In genomic region chr16:57300387-57301125, GRCh38 we compare ENCODE assay signal across 8 cellular contexts. TPM values are rescaled to one million over a fixed set of nuclear protein-coding genes. Genes with fewer than 3 reads are reported as not detected.
DNase-seq lines count a peak whose midpoint lies in the region; ATAC-seq, FAIRE-seq and TF ChIP-seq lines count a peak whose summit lies in the region.

No MANE protein-coding gene starts in this region.

- H3K27me3 ChIP-seq in left ventricle myocardium inferior (ENCODE audit: low read depth) (no peaks in the 10 kb centered on the region), upper lobe of left lung (no peaks in the 10 kb centered on the region)

- H3K4me1 Mint-ChIP-seq in T-cell, result peaks cover 13 to 25% (median 23%) of the 10 kb centered on the region in 3 donors

- H3K27me3 Mint-ChIP-seq in T-cell, result no peaks in the 10 kb centered on the region

- peak in 1 of 4 donors; percentile 16 for TF ChIP-seq EP300 in upper lobe of left lung (IDR thresholded peaks at IDR 0.05)

- CTCF ChIA-PET in T-cell (lab: Charles Lee), result interaction anchor here (0.6 to 4.6 kb wide), 10 partner anchors 49 to 425 kb away, joined by 3 to 37 read pairs (median 4); partner anchors contain the start of genes POLR2C (in 1 of the 2), PSME3IP1 (in 1 of the 2) and RSPRY1 (in 1 of the 2)

- TF ChIP-seq CTCF in left ventricle myocardium inferior (IDR thresholded peaks at IDR 0.05; ENCODE audit: borderline replicate concordance) (peak; percentile 98), upper lobe of left lung (IDR thresholded peaks at IDR 0.05) (peak; percentile 90 to 100 (median 99))

- DNase-seq in GM12892 (ENCODE audit: insufficient read length) (peak; percentile 77), NCI-H146 treated with DMSO at 0.1 percent for 48 hours (lab: John Stamatoyannopoulos, UW; ENCODE audit: unreplicated experiment) (peak; percentile 83), T-cell (peak; percentile 95 to 100 (median 99)), left ventricle myocardium inferior (peak; percentile 98), posterior cingulate gyrus (peak; percentile 97 to 100 (median 99)), upper lobe of left lung (peak; percentile 95 to 100)

- 5 to 6% methylated on average over 19 to 36 of the region's 36 CpGs for WGBS in upper lobe of left lung, 2 donors

- ATAC-seq in HG02885 (IDR thresholded peaks at IDR 0.05; ENCODE audit: poor library complexity, unreplicated experiment) (peak; percentile 88), T-cell (replicated peaks in 1 of 4) (peak; percentile 86 to 97 (median 94)), upper lobe of left lung (ENCODE audit: low FRiP score in 2 of 2) (peak; percentile 97 to 98)

- no peaks in the 10 kb centered on the region for H3K36me3 Mint-ChIP-seq in T-cell

- H3K9me3 ChIP-seq in left ventricle myocardium inferior (replicated peaks) (no peaks in the 10 kb centered on the region), upper lobe of left lung (no peaks in the 10 kb centered on the region)

- H3K27ac Mint-ChIP-seq in T-cell, result no peak overlapping the region

- no peak for TF ChIP-seq POLR2A in GM12892 (IDR thresholded peaks at IDR 0.05; ENCODE audit: low read depth, low read length)
- TF ChIP-seq POLR2A in upper lobe of left lung (IDR thresholded peaks at IDR 0.05), result peak in 2 of 4 donors; percentile 31 to 40

- H3K36me3 ChIP-seq in left ventricle myocardium inferior (no peaks in the 10 kb centered on the region), upper lobe of left lung (no peaks in the 10 kb centered on the region)

- intact Hi-C loops in left ventricle myocardium inferior (cut with micrococcal nuclease), result loop anchor here (2.0 kb wide), 1 partner anchor 116 kb away; no protein-coding TSS in a partner anchor
- intact Hi-C loops in posterior cingulate gyrus (cut with DNase I), result loop anchor here (1.0 to 2.0 kb wide), 3 partner anchors 72 to 218 kb away; partner anchors contain the start of gene CX3CL1

- H3K4me1 ChIP-seq in left ventricle myocardium inferior (peaks cover 42% of the 10 kb centered on the region), upper lobe of left lung (peaks cover 31 to 41% (median 38%) of the 10 kb centered on the region in 4 donors)

- H3K4me3 Mint-ChIP-seq in T-cell, result no peak overlapping the region

- H3K9me3 Mint-ChIP-seq in T-cell, result no peaks in the 10 kb centered on the region

- peak; percentile 98 for FAIRE-seq in GM12892 (lab: Jason Lieb, UNC)

- POLR2A ChIA-PET in T-cell (lab: Charles Lee), result interaction anchor here in 1 of 2 donors (0.6 kb wide), 1 partner anchor 107 kb away, joined by 3 read pairs; no protein-coding TSS in a partner anchor

- H3K4me3 ChIP-seq in left ventricle myocardium inferior (peak overlapping the region; percentile 65), upper lobe of left lung (peak overlapping the region; percentile 7 to 48 (median 44))

- H3K27ac ChIP-seq in angular gyrus (ENCODE audit: low read depth, low read length) (peak overlapping the region; percentile 89), left ventricle myocardium inferior (replicated peaks) (peak overlapping the region; percentile 95), upper lobe of left lung (peak overlapping the region; percentile 81 to 95 (median 90))

RNA-seq across cellular contexts. Expression of gene PLLP, which starts 16.1 kb away (rescaled TPM):
- polyA plus RNA-seq in GM12892 (2012; ENCODE audit: missing spikeins), result 0.64 TPM
- total RNA-seq in T-cell (1 to 10 TPM; 1.4 to 4.3 (median 3.3) TPM), left ventricle myocardium inferior (5.2 TPM), upper lobe of left lung (100 to 1,000 TPM in 4 of 6 donors, 10 to 100 TPM in 2; 38.8 to 184 (median 114) TPM)

RNA-seq across cellular contexts. Expression of gene ARL2BP, which starts 55.5 kb away (rescaled TPM):
- polyA plus RNA-seq in GM12892 (2012; ENCODE audit: missing spikeins), result 20.3 TPM
- total RNA-seq in T-cell, result 10 to 100 TPM; 34.6 to 62.2 (median 48.4) TPM
- 57.8 TPM for total RNA-seq in left ventricle myocardium inferior
- 10 to 100 TPM; 18.9 to 74.9 (median 54.2) TPM for total RNA-seq in upper lobe of left lung

RNA-seq across cellular contexts. Expression of gene CCL22, which starts 58.0 kb away (rescaled TPM):
- 920 TPM for polyA plus RNA-seq in GM12892 (2012; ENCODE audit: missing spikeins)
- 10 to 100 TPM in 3 of 5 donors, not detected in 2; 13.0 to 27.3 (median 13.0) TPM for total RNA-seq in T-cell
- total RNA-seq in left ventricle myocardium inferior, result not detected
- total RNA-seq in upper lobe of left lung, result 1 to 10 TPM in 1 of 6 donors, under 1 TPM in 3, not detected in 2; 0.39 to 4.7 (median 0.71) TPM

Comparison
In these comparisons a context has a peak if more than half of its experiments do, and no peak if none do; other contexts are left out.
1. Peak in every context shown above with its lines: DNase-seq, ATAC-seq, H3K4me3 ChIP-seq and H3K27ac ChIP-seq.